1 cellular context compared by ENCODE assay signal in the genomic region with DNA sequence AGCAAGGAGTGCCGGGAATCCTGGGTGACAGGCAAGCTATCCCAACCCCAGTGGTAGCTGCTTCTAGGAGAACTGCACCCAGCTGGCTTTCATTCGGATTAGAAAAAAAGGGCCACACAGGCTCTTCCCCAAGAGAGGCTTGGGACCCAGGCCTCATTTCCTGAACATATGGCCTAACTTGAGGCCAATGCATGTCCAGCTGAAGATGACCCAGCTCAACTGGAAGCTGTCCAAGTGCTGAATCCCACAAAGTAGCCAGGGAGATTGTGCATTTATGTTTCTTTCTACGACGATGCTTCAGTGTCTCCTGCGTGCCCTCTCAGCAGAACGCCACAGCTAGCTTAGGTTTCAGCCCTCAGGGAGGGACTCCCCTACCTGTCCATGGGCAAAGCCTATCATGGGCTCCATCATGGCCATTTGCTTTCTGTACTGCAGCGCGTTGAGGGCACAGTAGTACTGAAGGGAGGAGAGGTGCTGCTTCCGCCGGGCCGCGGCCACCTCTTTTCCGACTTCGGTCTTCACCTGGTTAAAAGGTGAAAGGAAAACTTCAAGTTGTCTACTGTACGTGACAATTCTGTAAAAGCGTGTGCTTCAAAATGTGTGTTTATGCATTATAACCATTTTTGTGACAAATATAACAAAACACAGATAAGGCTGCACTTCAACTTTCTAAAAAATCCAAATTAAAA.
TF ChIP-seq lines count a peak whose summit lies in the region.

No MANE protein-coding gene starts in this region.

TF ChIP-seq in IMR-90, 13 proteins besides CTCF, POLR2A, EP300 and RAD21 (continued from another document):
- TF ChIP-seq, protein P1, sequence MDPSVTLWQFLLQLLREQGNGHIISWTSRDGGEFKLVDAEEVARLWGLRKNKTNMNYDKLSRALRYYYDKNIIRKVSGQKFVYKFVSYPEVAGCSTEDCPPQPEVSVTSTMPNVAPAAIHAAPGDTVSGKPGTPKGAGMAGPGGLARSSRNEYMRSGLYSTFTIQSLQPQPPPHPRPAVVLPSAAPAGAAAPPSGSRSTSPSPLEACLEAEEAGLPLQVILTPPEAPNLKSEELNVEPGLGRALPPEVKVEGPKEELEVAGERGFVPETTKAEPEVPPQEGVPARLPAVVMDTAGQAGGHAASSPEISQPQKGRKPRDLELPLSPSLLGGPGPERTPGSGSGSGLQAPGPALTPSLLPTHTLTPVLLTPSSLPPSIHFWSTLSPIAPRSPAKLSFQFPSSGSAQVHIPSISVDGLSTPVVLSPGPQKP (IDR thresholded peaks at IDR 0.05; ENCODE audit: borderline replicate concordance, low read depth, low read length): no peak
- TF ChIP-seq RCOR1 (IDR thresholded peaks at IDR 0.05; ENCODE audit: insufficient replicate concordance, low read length) (no peak), MXI1 (IDR thresholded peaks at IDR 0.05; ENCODE audit: borderline replicate concordance, low read depth, low read length) (no peak), CHD1 (IDR thresholded peaks at IDR 0.05; ENCODE audit: low read depth, low read length) (no peak), MAFK (IDR thresholded peaks at IDR 0.05; ENCODE audit: low read depth, low read length) (no peak), NFE2L2 (IDR thresholded peaks at IDR 0.05; ENCODE audit: low read depth, low read length) (no peak), FOS (IDR thresholded peaks at IDR 0.05; ENCODE audit: low read depth, low read length) (no peak), SMC3 (IDR thresholded peaks at IDR 0.05; ENCODE audit: low read depth, low read length) (no peak), BHLHE40 (IDR thresholded peaks at IDR 0.05; ENCODE audit: low read depth, low read length) (no peak), RFX5 (IDR thresholded peaks at IDR 0.05; ENCODE audit: low read depth, low read length) (no peak)
- TF ChIP-seq, protein P2, sequence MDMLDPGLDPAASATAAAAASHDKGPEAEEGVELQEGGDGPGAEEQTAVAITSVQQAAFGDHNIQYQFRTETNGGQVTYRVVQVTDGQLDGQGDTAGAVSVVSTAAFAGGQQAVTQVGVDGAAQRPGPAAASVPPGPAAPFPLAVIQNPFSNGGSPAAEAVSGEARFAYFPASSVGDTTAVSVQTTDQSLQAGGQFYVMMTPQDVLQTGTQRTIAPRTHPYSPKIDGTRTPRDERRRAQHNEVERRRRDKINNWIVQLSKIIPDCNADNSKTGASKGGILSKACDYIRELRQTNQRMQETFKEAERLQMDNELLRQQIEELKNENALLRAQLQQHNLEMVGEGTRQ (IDR thresholded peaks at IDR 0.05; ENCODE audit: low read depth, low read length): no peak
